2 cellular contexts compared by ENCODE assay signal in genomic region chr10:89414879-89415821, GRCh38.
TF ChIP-seq lines count a peak whose summit lies in the region.

No MANE protein-coding gene starts in this region.

TF ChIP-seq in HEK293, 187 proteins besides CTCF, POLR2A, EP300 and RAD21 (continued from another document and continues in another):
- TF ChIP-seq ZNF354C (tag by site-specific recombination; IDR thresholded peaks at IDR 0.05; ENCODE audit: borderline replicate concordance, low read depth), result no peak
- no peak for TF ChIP-seq ZSCAN16 (tag by site-specific recombination; IDR thresholded peaks at IDR 0.05)
- TF ChIP-seq ZNF629 (tag by site-specific recombination; IDR thresholded peaks at IDR 0.05), result no peak
- TF ChIP-seq ZNF324 (tag by site-specific recombination; IDR thresholded peaks at IDR 0.05), result no peak
- no peak for TF ChIP-seq ZNF138 (tag by site-specific recombination; IDR thresholded peaks at IDR 0.05; ENCODE audit: borderline replicate concordance)
- no peak for TF ChIP-seq ZNF114 (tag by site-specific recombination; IDR thresholded peaks at IDR 0.05)
- TF ChIP-seq YY1 (tag by site-specific recombination; IDR thresholded peaks at IDR 0.05), result peak; percentile 30
- TF ChIP-seq, protein P1, sequence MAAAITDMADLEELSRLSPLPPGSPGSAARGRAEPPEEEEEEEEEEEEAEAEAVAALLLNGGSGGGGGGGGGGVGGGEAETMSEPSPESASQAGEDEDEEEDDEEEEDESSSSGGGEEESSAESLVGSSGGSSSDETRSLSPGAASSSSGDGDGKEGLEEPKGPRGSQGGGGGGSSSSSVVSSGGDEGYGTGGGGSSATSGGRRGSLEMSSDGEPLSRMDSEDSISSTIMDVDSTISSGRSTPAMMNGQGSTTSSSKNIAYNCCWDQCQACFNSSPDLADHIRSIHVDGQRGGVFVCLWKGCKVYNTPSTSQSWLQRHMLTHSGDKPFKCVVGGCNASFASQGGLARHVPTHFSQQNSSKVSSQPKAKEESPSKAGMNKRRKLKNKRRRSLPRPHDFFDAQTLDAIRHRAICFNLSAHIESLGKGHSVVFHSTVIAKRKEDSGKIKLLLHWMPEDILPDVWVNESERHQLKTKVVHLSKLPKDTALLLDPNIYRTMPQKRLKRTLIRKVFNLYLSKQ (tag by site-specific recombination; IDR thresholded peaks at IDR 0.05; ENCODE audit: borderline replicate concordance), result no peak
- TF ChIP-seq RBAK (tag by site-specific recombination; IDR thresholded peaks at IDR 0.05), result no peak
- peak; percentile 68 for TF ChIP-seq PATZ1 (tag by site-specific recombination; IDR thresholded peaks at IDR 0.05)
- no peak for TF ChIP-seq ZNF121 (tag by site-specific recombination; IDR thresholded peaks at IDR 0.05)
- no peak for TF ChIP-seq ZNF704 (tag by site-specific recombination; IDR thresholded peaks at IDR 0.05)
- no peak for TF ChIP-seq ZNF175 (tag by site-specific recombination; IDR thresholded peaks at IDR 0.05)
- no peak for TF ChIP-seq ZNF571 (tag by site-specific recombination; IDR thresholded peaks at IDR 0.05)
- TF ChIP-seq KLF7 (tag by site-specific recombination; IDR thresholded peaks at IDR 0.05; ENCODE audit: borderline replicate concordance), result peak; percentile 49; the same call in 1 of the 2 replicates
- TF ChIP-seq ZNF174 (tag by site-specific recombination; IDR thresholded peaks at IDR 0.05), result no peak
- no peak; the same call in 1 of the 2 replicates for TF ChIP-seq REST (tag by site-specific recombination; IDR thresholded peaks at IDR 0.05)
- no peak for TF ChIP-seq ZNF449 (tag by site-specific recombination; IDR thresholded peaks at IDR 0.05)

TF ChIP-seq in endothelial cell of umbilical vein, 7 proteins besides CTCF, POLR2A, EP300 and RAD21 (continued from another document):
- TF ChIP-seq EZH2 (IDR thresholded peaks at IDR 0.05; ENCODE audit: borderline replicate concordance, low read depth, low read length, severe bottlenecking), result no peak
- peak; percentile 5 for TF ChIP-seq POLR2AphosphoS5 (IDR thresholded peaks at IDR 0.05; ENCODE audit: insufficient read depth, low read depth, low read length)
- TF ChIP-seq MAX (IDR thresholded peaks at IDR 0.05; ENCODE audit: insufficient read depth, insufficient read length), result no peak
